In the genomic region with DNA sequence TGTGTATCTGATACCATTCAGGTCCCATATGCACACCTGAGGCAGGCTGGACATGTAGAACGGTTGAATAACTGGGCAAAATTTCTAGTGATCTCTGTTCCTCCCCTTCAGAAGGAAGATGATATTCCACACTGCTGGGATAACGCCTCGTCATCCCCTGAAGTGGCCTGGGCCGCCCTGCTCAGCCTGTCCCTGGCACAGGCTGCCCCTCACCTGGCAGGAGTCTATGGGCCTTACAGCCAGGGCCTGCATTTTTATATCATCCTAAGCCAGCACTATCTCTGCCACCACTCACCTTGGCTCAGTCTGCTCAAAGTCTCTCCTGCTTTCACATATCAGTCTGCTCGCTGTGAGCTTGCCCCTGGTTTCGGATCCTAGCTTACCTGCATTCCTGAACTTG, we compare ENCODE assay signal across 23 cellular contexts.
"Had no signal": no experiment of that assay in that cellular context is flagged by ENCODE, and none has a peak within 500 bp of the region (broad histone marks: within the 10 kb centered on the region; RNA-seq: fewer than 3 reads in every experiment).

No MANE protein-coding gene starts in this region.

- H3K27ac ChIP-seq: parathyroid adenoma, prostate gland, stomach, upper lobe of left lung, uterus had no signal

- ATAC-seq: natural killer cell; right cardiac atrium; stimulated activated effector memory CD8-positive, alpha-beta T cell treated with anti-CD3 and anti-CD28 coated beads, Interleukin-12 subunit alpha, Interleukin-12 subunit beta, amount 100 ng/mL, for 72 hours had no signal

- H3K27ac Mint-ChIP-seq: memory B cell; natural killer cell; stimulated activated effector memory CD8-positive, alpha-beta T cell treated with anti-CD3 and anti-CD28 coated beads, Interleukin-12 subunit alpha, Interleukin-12 subunit beta, amount 100 ng/mL, for 72 hours had no signal

- H3K4me1 Mint-ChIP-seq: memory B cell, natural killer cell had no signal

- H3K36me3 ChIP-seq: esophagus squamous epithelium, prostate gland, sigmoid colon, stomach, tibial nerve, upper lobe of left lung, uterus had no signal

- H3K27me3 ChIP-seq: esophagus squamous epithelium, sigmoid colon, stomach, tibial nerve, upper lobe of left lung, uterus had no signal

- H3K4me3 Mint-ChIP-seq: memory B cell; natural killer cell; stimulated activated effector memory CD8-positive, alpha-beta T cell treated with anti-CD3 and anti-CD28 coated beads, Interleukin-12 subunit alpha, Interleukin-12 subunit beta, amount 100 ng/mL, for 72 hours had no signal

- H3K9ac ChIP-seq: parathyroid adenoma had no signal

- H3K4me1 ChIP-seq: prostate gland had no signal

- H3K9me3 ChIP-seq: esophagus squamous epithelium, prostate gland, sigmoid colon, stomach, tibial nerve, upper lobe of left lung, uterus had no signal

- DNase-seq: dermis blood vessel endothelial cell; effector memory CD4-positive, alpha-beta T cell; esophagus squamous epithelium; foreskin melanocyte; head of caudate nucleus; kidney; natural killer cell; occipital lobe; right cardiac atrium; sigmoid colon; stimulated activated CD4-positive, alpha-beta T cell treated with anti-CD3 and anti-CD28 coated beads, Interleukin-2, amount 100 ng/mL, for 24 hours; stimulated activated CD4-positive, alpha-beta T cell treated with anti-CD3 and anti-CD28 coated beads, Interleukin-4, amount 100 ng/mL, for 24 hours; stimulated activated naive CD4-positive, alpha-beta T cell treated with Interleukin-2 at 50 U/mL for 16 hours; stomach; uterus had no signal

- H3K36me3 Mint-ChIP-seq: memory B cell; natural killer cell; stimulated activated effector memory CD8-positive, alpha-beta T cell treated with anti-CD3 and anti-CD28 coated beads, Interleukin-12 subunit alpha, Interleukin-12 subunit beta, amount 100 ng/mL, for 72 hours had no signal

- H3K9me3 Mint-ChIP-seq: natural killer cell; stimulated activated effector memory CD8-positive, alpha-beta T cell treated with anti-CD3 and anti-CD28 coated beads, Interleukin-12 subunit alpha, Interleukin-12 subunit beta, amount 100 ng/mL, for 72 hours had no signal

- H2AFZ ChIP-seq: parathyroid adenoma had no signal

- H3K4me3 ChIP-seq: coronary artery, esophagus squamous epithelium, lung, prostate gland, sigmoid colon, stomach, tibial nerve, upper lobe of left lung, uterus had no signal

- H3K79me2 ChIP-seq: parathyroid adenoma had no signal
